8 cellular contexts compared by ENCODE assay signal in genomic region chr12:26768611-26769603, GRCh38.
DNase-seq lines count a peak whose midpoint lies in the region; ATAC-seq and TF ChIP-seq lines count a peak whose summit lies in the region.

No MANE protein-coding gene starts in this region.

- H3K4me3 ChIP-seq in left lung (no peak overlapping the region), spleen (no peak overlapping the region)

- 87 to 96% (median 89%) methylated on average over 1 of the region's 1 CpG for WGBS in spleen, 5 donors

- intact Hi-C loops in left lung (cut with DNase I), result no loop called here
- intact Hi-C loops in spleen (cut with DNase I; ENCODE audit: low total_unique reads), result no loop called here

- DNase-seq in LoVo (ENCODE audit: low spot score) (peak; percentile 84), left lung (no peak), HCEC 1CT (no peak), spleen (no peak)
- no peak for DNase-seq in activated CD4-positive, CD25-positive, alpha-beta regulatory T cell (lab: John Stamatoyannopoulos, UW)

- TF ChIP-seq POLR2A in spleen (IDR thresholded peaks at IDR 0.05), result no peak

- peak; percentile 63 for ATAC-seq in GM18502 (IDR thresholded peaks at IDR 0.05; ENCODE audit: poor library complexity, unreplicated experiment)
- peak; percentile 55 for ATAC-seq in GM21717 (IDR thresholded peaks at IDR 0.05; ENCODE audit: unreplicated experiment)
- peak; percentile 90 for ATAC-seq in left lung
- no peak for ATAC-seq in SK-N-SH treated with all-trans-retinoic acid at 6 μM for 48 hours

- TF ChIP-seq CTCF in left lung (IDR thresholded peaks at IDR 0.05), result no peak
- TF ChIP-seq CTCF in spleen (IDR thresholded peaks at IDR 0.05 in 8 of 11, conservative IDR thresholded peaks at IDR 0.05 in 3 of 11), result no peak

- no peaks in the 10 kb centered on the region for H3K9me3 ChIP-seq in left lung
- peaks cover 0 to 12% (median 4%) of the 10 kb centered on the region in 8 donors for H3K9me3 ChIP-seq in spleen

- H3K27me3 ChIP-seq in left lung (no peaks in the 10 kb centered on the region), spleen (replicated peaks in 1 of 7) (no peaks in the 10 kb centered on the region)

- H3K36me3 ChIP-seq in left lung (no peaks in the 10 kb centered on the region), spleen (peaks cover 0 to 3% (median 0%) of the 10 kb centered on the region in 6 donors)

- H3K27ac ChIP-seq in left lung (peak overlapping the region in 1 of 2 donors; percentile 9), spleen (no peak overlapping the region)

- H3K4me1 ChIP-seq in left lung (peaks cover 6 to 21% of the 10 kb centered on the region in 2 donors), spleen (peaks cover 0 to 35% (median 13%) of the 10 kb centered on the region in 6 donors)

TF ChIP-seq in SK-N-SH treated with all-trans-retinoic acid at 6 μM for 48 hours, 23 proteins besides CTCF, POLR2A, EP300 and RAD21:
- TF ChIP-seq ZNF70 (CRISPR knock-in tag; IDR thresholded peaks at IDR 0.05) (no peak), PATZ1 (CRISPR knock-in tag; IDR thresholded peaks at IDR 0.05; ENCODE audit: borderline replicate concordance) (no peak), ZFP30 (CRISPR knock-in tag; IDR thresholded peaks at IDR 0.05) (no peak), ZNF565 (CRISPR knock-in tag; conservative IDR thresholded peaks at IDR 0.05; ENCODE audit: low read depth) (no peak), CSRNP3 (CRISPR knock-in tag; IDR thresholded peaks at IDR 0.05) (no peak), ZFP3 (CRISPR knock-in tag; IDR thresholded peaks at IDR 0.05) (no peak), BACH2 (CRISPR knock-in tag; IDR thresholded peaks at IDR 0.05; ENCODE audit: borderline replicate concordance) (no peak), TCF4 (CRISPR knock-in tag; IDR thresholded peaks at IDR 0.05; ENCODE audit: borderline replicate concordance) (no peak), PPARA (CRISPR knock-in tag; IDR thresholded peaks at IDR 0.05; ENCODE audit: borderline replicate concordance) (no peak), ARNTL (CRISPR knock-in tag; IDR thresholded peaks at IDR 0.05; ENCODE audit: borderline replicate concordance, low read depth) (no peak), ISL1 (CRISPR knock-in tag; IDR thresholded peaks at IDR 0.05) (no peak), SNAI2 (CRISPR knock-in tag; IDR thresholded peaks at IDR 0.05) (no peak), OSR1 (CRISPR knock-in tag; IDR thresholded peaks at IDR 0.05) (no peak), ZC3H10 (CRISPR knock-in tag; IDR thresholded peaks at IDR 0.05) (no peak), CREB5 (CRISPR knock-in tag; IDR thresholded peaks at IDR 0.05; ENCODE audit: low read depth) (no peak), CSDC2 (CRISPR knock-in tag; IDR thresholded peaks at IDR 0.05) (no peak)
